In genomic region chr2:215505044-215505786, GRCh38 we compare ENCODE assay signal across 12 cellular contexts.
DNase-seq lines count a peak whose midpoint lies in the region; ATAC-seq and TF ChIP-seq lines count a peak whose summit lies in the region.
"Had no signal": no experiment of that assay in that cellular context is flagged by ENCODE, and none has a peak within 500 bp of the region (broad histone marks: within the 10 kb centered on the region; RNA-seq: fewer than 3 reads in every experiment).

No MANE protein-coding gene starts in this region.

- no peak overlapping the region for H3K23ac ChIP-seq in IMR-90 (ENCODE audit: low read depth, low read length)
- H3K23ac ChIP-seq in neuronal stem cell (ENCODE audit: low read depth, low read length, poor library complexity): no peak overlapping the region

- in situ Hi-C loops in IMR-90 (cut with MboI; ENCODE audit: low sequenced_read_pairs) (no loop called here), astrocyte of the spinal cord (cut with HindIII; ENCODE audit: low sequenced_read_pairs) (no loop called here)

- H3K18ac ChIP-seq in IMR-90 (ENCODE audit: low read depth, low read length) (peak overlapping the region; percentile 14), neuronal stem cell (ENCODE audit: low read length) (no peak overlapping the region)

- dilution Hi-C loops in IMR-90 (cut with HindIII; ENCODE audit: low sequenced_read_pairs, unreplicated experiment): no loop called here

- no peak for TF ChIP-seq CTCF in IMR-90 (conservative IDR thresholded peaks at IDR 0.05; ENCODE audit: low read depth, low read length)
- TF ChIP-seq CTCF in astrocyte of the spinal cord (IDR thresholded peaks at IDR 0.05; ENCODE audit: low read depth, low read length): no peak
- TF ChIP-seq CTCF in left lung (IDR thresholded peaks at IDR 0.05): no peak
- no peak for TF ChIP-seq CTCF in natural killer cell (IDR thresholded peaks at IDR 0.05)

- CTCF ChIA-PET in IMR-90 (lab: Yijun Ruan, JAX): no interaction called here

- POLR2A ChIA-PET in IMR-90 (lab: Charles Lee; ENCODE audit: unreplicated experiment): no interaction called here

- H2BK20ac ChIP-seq in IMR-90 (ENCODE audit: low read depth, low read length): no peak overlapping the region

- no peak overlapping the region; a peak in 1 of 4 replicates for H4K8ac ChIP-seq in IMR-90 (ENCODE audit: low read depth in 2 of 2, low read length in 2 of 2)
- H4K8ac ChIP-seq in neuronal stem cell (ENCODE audit: low read depth, low read length): no peak overlapping the region

- H3K56ac ChIP-seq in IMR-90 (ENCODE audit: extremely low read depth, insufficient read depth, low read length): no peak overlapping the region

- H3K27ac Mint-ChIP-seq in natural killer cell: no peak overlapping the region
- H3K27ac Mint-ChIP-seq: effector memory CD8-positive, alpha-beta T cell had no signal

- no peak for TF ChIP-seq POLR2A in IMR-90 (IDR thresholded peaks at IDR 0.05; ENCODE audit: low read depth, low read length)

- no peak overlapping the region; the same call in 1 of the 2 replicates for H3K4ac ChIP-seq in IMR-90 (ENCODE audit: low read depth, low read length)
- no peak overlapping the region for H3K4ac ChIP-seq in neuronal stem cell (ENCODE audit: low read length)

- H3K36me3 Mint-ChIP-seq in natural killer cell: no peaks in the 10 kb centered on the region

- H3K27ac ChIP-seq in IMR-90 (ENCODE audit: insufficient read depth, low read length) (no peak overlapping the region; the same call in 1 of the 2 replicates), left lung (peak overlapping the region in 1 of 2 donors; percentile 2), neuronal stem cell (replicated peaks; ENCODE audit: low read length) (no peak overlapping the region)
- H3K27ac ChIP-seq: RWPE1, thyroid gland had no signal

- H2AK5ac ChIP-seq in IMR-90 (ENCODE audit: low read depth, low read length) (no peak overlapping the region), neuronal stem cell (ENCODE audit: low read depth, low read length) (no peak overlapping the region)

- DNase-seq in A172 (ENCODE audit: low spot score) (peak; percentile 17), IMR-90 (peak; percentile 89), astrocyte of the spinal cord (ENCODE audit: low read depth, low spot score) (peak; percentile 69), left lung (no peak), natural killer cell (no peak), neuronal stem cell (ENCODE audit: low spot score) (no peak)
- DNase-seq: effector memory CD8-positive, alpha-beta T cell; thyroid gland had no signal

- H3K36me3 ChIP-seq in IMR-90 (ENCODE audit: control insufficient read depth, insufficient read depth, low read length) (no peaks in the 10 kb centered on the region), left lung (no peaks in the 10 kb centered on the region), neuronal stem cell (replicated peaks in 1 of 2; ENCODE audit: control insufficient read depth in 2 of 2, insufficient read depth in 2 of 2, low read length in 2 of 2) (no peaks in the 10 kb centered on the region)
- H3K36me3 ChIP-seq: thyroid gland had no signal

- H3K4me3 ChIP-seq in IMR-90 (ENCODE audit: insufficient read depth, low read depth, low read length) (no peak overlapping the region), astrocyte of the spinal cord (ENCODE audit: low read depth, low read length) (no peak overlapping the region), left lung (no peak overlapping the region), neuronal stem cell (ENCODE audit: low read length in 2 of 2) (no peak overlapping the region)
- H3K4me3 ChIP-seq: thyroid gland had no signal

- H3K9ac ChIP-seq in IMR-90 (ENCODE audit: low read depth, low read length) (no peak overlapping the region), neuronal stem cell (ENCODE audit: low read depth, low read length, poor library complexity) (no peak overlapping the region)

- intact Hi-C loops in IMR-90 (cut with micrococcal nuclease): no loop called here
- intact Hi-C loops in left lung (cut with DNase I): no loop called here
- intact Hi-C loops in natural killer cell (cut with micrococcal nuclease): no loop called here

- H2BK5ac ChIP-seq in IMR-90 (ENCODE audit: low read depth, low read length, poor library complexity, severe bottlenecking): peak overlapping the region; percentile 39
- H2BK5ac ChIP-seq in neuronal stem cell (ENCODE audit: low read length): no peak overlapping the region

- no peak overlapping the region for H3K4me3 Mint-ChIP-seq in natural killer cell
- H3K4me3 Mint-ChIP-seq: effector memory CD8-positive, alpha-beta T cell had no signal

- H4K5ac ChIP-seq in IMR-90 (ENCODE audit: low read depth, low read length): peak overlapping the region; percentile 72; the same call in 1 of the 2 replicates

- no peak overlapping the region for H2BK120ac ChIP-seq in IMR-90 (ENCODE audit: low read depth, low read length)
- H2BK120ac ChIP-seq in neuronal stem cell (ENCODE audit: low read depth, low read length): no peak overlapping the region

- H3K4me1 ChIP-seq in IMR-90 (ENCODE audit: control insufficient read depth, insufficient read depth, low read length) (peaks cover 10% of the 10 kb centered on the region), left lung (peaks cover 0 to 5% of the 10 kb centered on the region in 2 donors), neuronal stem cell (ENCODE audit: control insufficient read depth in 2 of 2, insufficient read depth in 1 of 2, low read depth in 1 of 2, low read length in 2 of 2) (no peaks in the 10 kb centered on the region)
- H3K4me1 ChIP-seq: thyroid gland had no signal

- no peak overlapping the region for H2BK12ac ChIP-seq in neuronal stem cell (ENCODE audit: low read length)

- no peak for TF ChIP-seq RAD21 in IMR-90 (IDR thresholded peaks at IDR 0.05; ENCODE audit: low read length)

- WGBS in IMR-90 (ENCODE audit: extremely low coverage in 2 of 2, insufficient read length in 1 of 2), 2 experiments: 80% methylated on average over 1 of the region's 4 CpGs; no CpG with 5 or more reads in 1 of the 2 experiments
- no CpG with 5 or more reads among the region's 4 CpGs for WGBS in neuronal stem cell (ENCODE audit: extremely low coverage in 2 of 2, insufficient read length in 2 of 2, insufficient replicate concordance in 1 of 2), 2 donors

- BruUV-seq in IMR-90 (replicated peaks; lab: Mats Ljungman, UMichigan): no TSS peak

- peaks cover 5 to 6% of the 10 kb centered on the region in 2 donors for H3K27me3 Mint-ChIP-seq in natural killer cell (ENCODE audit: low read depth in 2 of 2)

- ATAC-seq in IMR-90 (ENCODE audit: low read depth) (peak; percentile 62), left lung (peak; percentile 77), natural killer cell (no peak), GM19463 (IDR thresholded peaks at IDR 0.05; ENCODE audit: unreplicated experiment) (no peak), GM18909 (IDR thresholded peaks at IDR 0.05; ENCODE audit: poor library complexity, unreplicated experiment) (no peak)
- ATAC-seq: activated CD4-positive, CD25-positive, alpha-beta regulatory T cell treated with anti-CD3 and anti-CD28 coated beads, Interleukin-2, amount 50 U/mL, for 24 hours; effector memory CD8-positive, alpha-beta T cell had no signal

- H2AFZ ChIP-seq in IMR-90 (replicated peaks; ENCODE audit: low read length, poor library complexity) (no peak overlapping the region), neuronal stem cell (ENCODE audit: low read length) (no peak overlapping the region)

- no peaks in the 10 kb centered on the region for H4K20me1 ChIP-seq in IMR-90 (ENCODE audit: insufficient read depth, low read length)

- no peaks in the 10 kb centered on the region for H3K4me1 Mint-ChIP-seq in natural killer cell

- no peak overlapping the region for H2BK15ac ChIP-seq in IMR-90 (ENCODE audit: low read depth, low read length)
- no peak overlapping the region for H2BK15ac ChIP-seq in neuronal stem cell (ENCODE audit: low read length)

- H3K9me3 ChIP-seq in IMR-90 (ENCODE audit: control insufficient read depth, insufficient read depth, low read length): no peaks in the 10 kb centered on the region
- H3K9me3 ChIP-seq in left lung: no peaks in the 10 kb centered on the region
- no peaks in the 10 kb centered on the region for H3K9me3 ChIP-seq in neuronal stem cell (replicated peaks in 1 of 2; ENCODE audit: control insufficient read depth in 2 of 2, insufficient read depth in 1 of 2, low read depth in 1 of 2, low read length in 2 of 2)
- H3K9me3 ChIP-seq: thyroid gland had no signal

- no peaks in the 10 kb centered on the region for H3K27me3 ChIP-seq in IMR-90 (ENCODE audit: control insufficient read depth, insufficient read depth, low read length)
- H3K27me3 ChIP-seq in left lung: no peaks in the 10 kb centered on the region
- no peaks in the 10 kb centered on the region for H3K27me3 ChIP-seq in neuronal stem cell (ENCODE audit: control insufficient read depth in 3 of 3, insufficient read depth in 3 of 3, low read depth in 1 of 3, low read length in 3 of 3)
- H3K27me3 ChIP-seq: thyroid gland had no signal

- H3K9me3 Mint-ChIP-seq in natural killer cell: no peaks in the 10 kb centered on the region

- no peak overlapping the region for H2AK9ac ChIP-seq in IMR-90 (replicated peaks; ENCODE audit: low read depth, low read length, poor library complexity)

- no peaks in the 10 kb centered on the region for H3K79me1 ChIP-seq in IMR-90 (ENCODE audit: low read depth in 1 of 2, low read length in 2 of 2)
- H3K79me1 ChIP-seq in neuronal stem cell (ENCODE audit: low read depth, low read length): no peaks in the 10 kb centered on the region

- H3K4me2 ChIP-seq in IMR-90 (ENCODE audit: low read depth, low read length) (peak overlapping the region; percentile 20; the same call in 1 of the 2 replicates), neuronal stem cell (ENCODE audit: insufficient read depth, low read length, poor library complexity, severe bottlenecking) (no peak overlapping the region)

- H3K14ac ChIP-seq in IMR-90 (replicated peaks; ENCODE audit: low read depth, low read length): no peak overlapping the region
- no peak overlapping the region for H3K14ac ChIP-seq in neuronal stem cell (ENCODE audit: low read length)

- no peaks in the 10 kb centered on the region for H3K9me1 ChIP-seq in IMR-90 (ENCODE audit: insufficient read depth, low read length)

- no peak overlapping the region for H4K91ac ChIP-seq in IMR-90 (ENCODE audit: insufficient read depth, low read depth, low read length)
- H4K91ac ChIP-seq in neuronal stem cell (ENCODE audit: low read depth, low read length, poor library complexity): no peak overlapping the region

TF ChIP-seq in IMR-90, 13 proteins besides CTCF, POLR2A, EP300 and RAD21 (continues in another document):
- TF ChIP-seq FOS (IDR thresholded peaks at IDR 0.05; ENCODE audit: low read depth, low read length) (0 out of 2 replicates have a peak, but pooled peaks have one; percentile 9), RFX5 (IDR thresholded peaks at IDR 0.05; ENCODE audit: low read depth, low read length) (no peak), USF2 (IDR thresholded peaks at IDR 0.05; ENCODE audit: low read depth, low read length) (no peak)

Comparison
In these comparisons a context has a peak if more than half of its experiments do, and no peak if none do; other contexts are left out.
1. DNase-seq: peak in A172 (single experiment), IMR-90 (single experiment) and astrocyte of the spinal cord (single experiment); none in left lung (0 of 2), natural killer cell (single experiment) and neuronal stem cell (single experiment).
2. ATAC-seq: peak in IMR-90 (single experiment) and left lung (single experiment); none in natural killer cell (0 of 3), GM19463 (single experiment) and GM18909 (single experiment).